ENCODE assay signal across 17 cellular contexts in the genomic region with DNA sequence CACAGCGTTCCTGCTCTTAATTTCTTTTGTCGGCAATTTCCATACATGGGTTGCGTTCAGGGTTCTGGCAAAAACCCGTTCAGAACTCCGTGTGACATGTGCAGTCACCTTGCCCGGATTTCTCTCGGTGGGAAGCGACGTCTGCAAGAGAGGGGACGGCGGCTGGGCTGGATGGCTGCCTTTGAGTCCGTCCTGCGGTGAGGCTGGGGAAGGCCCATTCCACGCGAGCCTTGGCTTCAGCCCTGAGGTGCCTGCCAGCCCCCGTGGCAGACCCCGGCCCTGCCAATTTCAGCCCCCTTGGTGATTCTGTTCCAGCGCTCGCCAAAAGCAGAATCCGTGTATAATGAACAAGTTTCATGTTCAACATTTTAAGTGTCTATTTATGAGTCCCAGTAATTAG.
"Had no signal": no experiment of that assay in that cellular context is flagged by ENCODE, and none has a peak within 500 bp of the region (broad histone marks: within the 10 kb centered on the region; RNA-seq: fewer than 3 reads in every experiment).

No MANE protein-coding gene starts in this region.

- ATAC-seq: foreskin keratinocyte, left colon, left ventricle myocardium superior, right cardiac atrium had no signal

- H3K4me3 ChIP-seq: lung, ovary, suprapubic skin, thyroid gland had no signal

- DNase-seq: erythroblast; foreskin keratinocyte; left colon; left ventricle myocardium superior; mesenchymal stem cell; naive B cell; nephron progenitor cell; ovary; right cardiac atrium; small intestine; stimulated activated CD4-positive, alpha-beta T cell treated with anti-CD3 and anti-CD28 coated beads, Interleukin-2, amount 100 ng/mL, for 48 hours; stimulated activated naive CD4-positive, alpha-beta T cell treated with Interleukin-2 at 50 U/mL for 16 hours; thyroid gland had no signal

- H3K27me3 ChIP-seq: ovary, thyroid gland had no signal

- H3K4me1 Mint-ChIP-seq: naive B cell had no signal

- H3K36me3 Mint-ChIP-seq: naive B cell, type B pancreatic cell had no signal

- H3K36me3 ChIP-seq: ovary, suprapubic skin, thyroid gland had no signal

- H3K27ac Mint-ChIP-seq: dendritic cell treated with granulocyte-macrophage colony-stimulating factor and Interleukin-4, amounts not matched to agents 40 ng/mL and 50 ng/mL, for 4 days; naive B cell; nephron progenitor cell; type B pancreatic cell had no signal

- H3K9me3 ChIP-seq: ovary, suprapubic skin, thyroid gland had no signal

- H3K9me3 Mint-ChIP-seq: dendritic cell treated with granulocyte-macrophage colony-stimulating factor and Interleukin-4, amounts not matched to agents 40 ng/mL and 50 ng/mL, for 4 days; nephron progenitor cell; type B pancreatic cell had no signal

- H3K4me3 Mint-ChIP-seq: dendritic cell treated with granulocyte-macrophage colony-stimulating factor and Interleukin-4, amounts not matched to agents 40 ng/mL and 50 ng/mL, for 4 days; naive B cell; nephron progenitor cell; type B pancreatic cell had no signal

- H3K4me1 ChIP-seq: foreskin keratinocyte, suprapubic skin, thyroid gland had no signal

- H3K27ac ChIP-seq: foreskin keratinocyte, ovary, suprapubic skin, thyroid gland had no signal
